30 cellular contexts compared by ENCODE assay signal in the genomic region with DNA sequence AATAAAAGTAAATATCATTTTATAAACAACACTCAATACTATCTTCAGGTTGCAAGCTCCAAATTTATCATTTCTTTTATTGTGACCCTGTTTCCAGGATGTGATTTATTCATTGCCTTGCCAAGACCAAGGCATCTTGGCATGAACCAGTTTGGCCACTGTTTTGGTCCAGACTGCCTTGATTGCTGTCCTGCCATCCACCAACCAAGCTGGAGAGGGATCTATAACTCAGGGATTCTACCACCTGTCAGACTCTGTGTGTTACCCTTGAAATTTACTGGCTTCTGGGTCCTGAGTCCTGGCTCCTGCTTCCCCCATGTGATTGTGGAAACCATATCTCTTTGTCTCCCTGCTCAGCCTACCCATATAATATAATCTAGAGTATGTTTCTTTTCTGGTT.
"Had no signal": no experiment of that assay in that cellular context is flagged by ENCODE, and none has a peak within 500 bp of the region (broad histone marks: within the 10 kb centered on the region; RNA-seq: fewer than 3 reads in every experiment).

No MANE protein-coding gene starts in this region.

- H3K79me2 ChIP-seq: hepatocyte had no signal

- H3K9me3 ChIP-seq: ascending aorta, breast epithelium, colonic mucosa, esophagus squamous epithelium, gastroesophageal sphincter had no signal

- H3K4me3 ChIP-seq: ascending aorta, breast epithelium, cardiac muscle cell, colonic mucosa, esophagus squamous epithelium, gastroesophageal sphincter, heart right ventricle, hepatocyte had no signal

- H3K4me1 ChIP-seq: breast epithelium, colonic mucosa, gastroesophageal sphincter had no signal

- H3K27ac ChIP-seq: ascending aorta, breast epithelium, cardiac muscle cell, colonic mucosa, epithelial cell of prostate, esophagus squamous epithelium, gastroesophageal sphincter, heart right ventricle, hepatocyte had no signal

- ATAC-seq: activated CD4-positive, alpha-beta T cell treated with anti-CD3 and anti-CD28 coated beads for 36 hours; activated CD8-positive, alpha-beta memory T cell treated with anti-CD3 and anti-CD28 coated beads, Interleukin-2, amount 10 ng/mL, durations not matched to agents 7 days and 5 days; activated CD8-positive, alpha-beta T cell treated with anti-CD3 and anti-CD28 coated beads, Interleukin-2, amount 10 ng/mL, durations not matched to agents 7 days and 5 days; activated naive CD4-positive, alpha-beta T cell treated with anti-CD3 and anti-CD28 coated beads, Interleukin-2, amount 50 U/mL, for 72 hours; activated T-cell treated with anti-CD3 and anti-CD28 coated beads, Interleukin-2, amount 50 U/mL, for 72 hours; gastroesophageal sphincter; heart right ventricle; T-helper 17 cell had no signal

- H3K4me2 ChIP-seq: hepatocyte had no signal

- H2AFZ ChIP-seq: hepatocyte had no signal

- H3K36me3 ChIP-seq: ascending aorta, breast epithelium, cardiac muscle cell, colonic mucosa, esophagus squamous epithelium, gastroesophageal sphincter, heart right ventricle had no signal

- DNase-seq: activated CD4-positive, alpha-beta memory T cell treated with anti-CD3 and anti-CD28 coated beads for 36 hours; activated CD4-positive, alpha-beta T cell treated with anti-CD3 and anti-CD28 coated beads for 36 hours; activated CD4-positive, alpha-beta T cell treated with anti-CD3 and anti-CD28 coated beads, Interleukin-2, amount 10 ng/mL, durations not matched to agents 24 days and 14 days; activated CD4-positive, CD25-positive, alpha-beta regulatory T cell; activated CD4-positive, CD25-positive, alpha-beta regulatory T cell treated with anti-CD3 and anti-CD28 coated beads, Interleukin-2, amount 50 U/mL, for 72 hours; activated CD8-positive, alpha-beta memory T cell treated with anti-CD3 and anti-CD28 coated beads, Interleukin-2, amount 10 ng/mL, durations not matched to agents 7 days and 5 days; activated CD8-positive, alpha-beta memory T cell treated with anti-CD3 and anti-CD28 coated beads, Interleukin-2, amount 50 U/mL, for 4 hours; activated CD8-positive, alpha-beta T cell treated with anti-CD3 and anti-CD28 coated beads, Interleukin-2, amount 10 ng/mL, durations not matched to agents 7 days and 5 days; activated gamma-delta T cell; activated naive CD4-positive, alpha-beta T cell; activated naive CD4-positive, alpha-beta T cell treated with anti-CD3 and anti-CD28 coated beads, Interleukin-2, amount 10 ng/mL, durations not matched to agents 7 days and 5 days; activated naive CD8-positive, alpha-beta T cell treated with anti-CD3 and anti-CD28 coated beads, Interleukin-2, amount 10 ng/mL, durations not matched to agents 7 days and 5 days; activated T-cell treated with anti-CD3 and anti-CD28 coated beads, Interleukin-2, amount 50 U/mL, for 1 hour; activated T-cell treated with anti-CD3 and anti-CD28 coated beads, Interleukin-2, amount 50 U/mL, for 72 hours; central memory CD4-positive, alpha-beta T cell; colonic mucosa; effector CD8-positive, alpha-beta T cell; esophagus squamous epithelium; foreskin melanocyte; heart right ventricle; T-helper 17 cell; T1000 had no signal

- FAIRE-seq: endothelial cell of umbilical vein had no signal

- H3K27me3 ChIP-seq: ascending aorta, breast epithelium, cardiac muscle cell, colonic mucosa, esophagus squamous epithelium, gastroesophageal sphincter, heart right ventricle, hepatocyte had no signal
